In genomic region chr14:91872011-91872476, GRCh38 we compare ENCODE assay signal across 8 cellular contexts. TPM values are rescaled to one million over a fixed set of nuclear protein-coding genes. Genes with fewer than 3 reads are reported as not detected.
DNase-seq lines count a peak whose midpoint lies in the region; ATAC-seq and TF ChIP-seq lines count a peak whose summit lies in the region.

No MANE protein-coding gene starts in this region.

- H3K36me3 ChIP-seq in subcutaneous abdominal adipose tissue (ENCODE audit: control insufficient read depth in 5 of 5, insufficient read depth in 5 of 5, low read length in 5 of 5) (peaks cover 0 to 44% (median 16%) of the 10 kb centered on the region in 5 donors), endodermal cell (ENCODE audit: control insufficient read depth, insufficient read depth, low read length) (no peaks in the 10 kb centered on the region)

- H3K36me3 Mint-ChIP-seq in progenitor cell of endocrine pancreas (ENCODE audit: insufficient read depth) (peaks cover 1% of the 10 kb centered on the region), endodermal cell (ENCODE audit: low read depth) (peaks cover 9% of the 10 kb centered on the region)

- peaks cover 4 to 25% (median 23%) of the 10 kb centered on the region in 5 donors for H3K4me1 ChIP-seq in subcutaneous abdominal adipose tissue (ENCODE audit: control insufficient read depth in 5 of 5, insufficient read depth in 5 of 5, low read length in 5 of 5)
- peaks cover 8% of the 10 kb centered on the region for H3K4me1 ChIP-seq in endodermal cell (ENCODE audit: control insufficient read depth, insufficient read depth, low read length)

- H3K27me3 Mint-ChIP-seq in progenitor cell of endocrine pancreas, result peaks cover 4% of the 10 kb centered on the region
- peaks cover 53% of the 10 kb centered on the region for H3K27me3 Mint-ChIP-seq in endodermal cell (ENCODE audit: insufficient read depth)

- WGBS in endodermal cell (ENCODE audit: insufficient coverage in 1 of 2, insufficient read length in 1 of 2), 2 experiments, result 95 to 100% methylated on average over 1 to 3 of the region's 3 CpGs

- ATAC-seq in GM18868 (IDR thresholded peaks at IDR 0.05; ENCODE audit: unreplicated experiment) (peak; percentile 47), HG02943 (IDR thresholded peaks at IDR 0.05; ENCODE audit: low read depth, unreplicated experiment) (peak; percentile 47)

- H3K27ac Mint-ChIP-seq in progenitor cell of endocrine pancreas (no peak overlapping the region), endodermal cell (no peak overlapping the region)

- TF ChIP-seq CTCF in progenitor cell of endocrine pancreas (IDR thresholded peaks at IDR 0.05; ENCODE audit: unreplicated experiment) (no peak), endodermal cell (conservative IDR thresholded peaks at IDR 0.05) (no peak)

- H3K9me3 ChIP-seq in subcutaneous abdominal adipose tissue (ENCODE audit: control insufficient read depth in 5 of 5, low read length in 5 of 5), result no peaks in the 10 kb centered on the region
- peaks cover 7% of the 10 kb centered on the region for H3K9me3 ChIP-seq in endodermal cell (ENCODE audit: control insufficient read depth, low read length)

- H3K4me3 ChIP-seq in subcutaneous abdominal adipose tissue (ENCODE audit: low read depth in 1 of 5, low read length in 5 of 5) (no peak overlapping the region), endodermal cell (ENCODE audit: low read length) (no peak overlapping the region)

- no peaks in the 10 kb centered on the region for H3K27me3 ChIP-seq in subcutaneous abdominal adipose tissue (ENCODE audit: control insufficient read depth in 5 of 5, insufficient read depth in 4 of 5, low read length in 5 of 5)
- peaks cover 39% of the 10 kb centered on the region for H3K27me3 ChIP-seq in endodermal cell (ENCODE audit: control insufficient read depth, insufficient read depth, low read length, poor library complexity, severe bottlenecking)

- H3K9ac ChIP-seq in subcutaneous abdominal adipose tissue (ENCODE audit: low read length in 5 of 5) (peak overlapping the region in 1 of 5 donors; percentile 48), endodermal cell (ENCODE audit: extremely low read depth, low read length, poor library complexity, severe bottlenecking) (no peak overlapping the region)

- H3K4me1 Mint-ChIP-seq in progenitor cell of endocrine pancreas (ENCODE audit: low read depth) (peaks cover 58% of the 10 kb centered on the region), endodermal cell (peaks cover 21% of the 10 kb centered on the region)

- H3K4me3 Mint-ChIP-seq in progenitor cell of endocrine pancreas (ENCODE audit: low read depth) (no peak overlapping the region), endodermal cell (no peak overlapping the region)

- H3K9me3 Mint-ChIP-seq in progenitor cell of endocrine pancreas (ENCODE audit: low read depth) (no peaks in the 10 kb centered on the region), endodermal cell (peaks cover 15% of the 10 kb centered on the region)

- peak overlapping the region; percentile 58 for H3K27ac ChIP-seq in subcutaneous abdominal adipose tissue (ENCODE audit: low read depth, low read length)
- H3K27ac ChIP-seq in endodermal cell (ENCODE audit: low read depth, low read length), result no peak overlapping the region

- DNase-seq in T-helper 9 cell (peak; percentile 38), fibroblast of the conjunctiva (ENCODE audit: low read depth) (peak; percentile 12), NCI-H774 (lab: John Stamatoyannopoulos, UW) (no peak), progenitor cell of endocrine pancreas (ENCODE audit: low spot score, unreplicated experiment) (no peak), endodermal cell (no peak)

RNA-seq across cellular contexts. Expression of gene TC2N, which starts 4.7 kb away (rescaled TPM):
- total RNA-seq in progenitor cell of endocrine pancreas, result 36.6 and 38.5 TPM in 2 replicates
- total RNA-seq in endodermal cell, result 10 to 100 TPM; 17.3 to 19.5 TPM
- polyA plus RNA-seq in endodermal cell (2013, experiment 1 of 2), result 2.7 TPM
- polyA plus RNA-seq in endodermal cell (2013, experiment 2 of 2), result 3.1 TPM

Comparison
In these comparisons a context has a peak if more than half of its experiments do, and no peak if none do; other contexts are left out.
1. DNase-seq: peak in T-helper 9 cell (single experiment) and fibroblast of the conjunctiva (single experiment); none in NCI-H774 (single experiment), progenitor cell of endocrine pancreas (single experiment) and endodermal cell (single experiment).